17 cellular contexts compared by ENCODE assay signal in the genomic region with DNA sequence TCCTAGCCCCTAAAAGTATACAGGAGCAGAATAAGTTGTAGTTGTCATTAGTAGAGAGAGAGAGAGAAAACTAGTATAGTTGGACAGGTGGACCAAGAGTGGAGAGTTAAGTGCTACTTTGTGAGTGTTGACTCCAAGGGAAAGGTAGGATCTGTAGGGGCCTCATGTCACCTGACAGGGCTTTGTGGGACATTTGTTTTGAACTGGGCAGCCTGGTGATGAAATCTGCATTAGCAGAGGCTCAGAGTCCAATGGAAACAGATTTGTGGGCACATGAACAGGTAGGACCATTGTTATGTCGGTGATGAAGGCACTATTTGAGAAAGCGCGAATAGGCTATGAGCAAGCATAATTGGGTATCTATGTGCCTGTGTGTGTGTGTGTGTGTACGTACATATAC.
"Had no signal": no experiment of that assay in that cellular context is flagged by ENCODE, and none has a peak within 500 bp of the region (broad histone marks: within the 10 kb centered on the region; RNA-seq: fewer than 3 reads in every experiment).

No MANE protein-coding gene starts in this region.

- H3K27ac Mint-ChIP-seq: activated B cell treated with CpG ODN at 0.5 μM for 24 hours; activated CD4-positive, alpha-beta T cell treated with anti-CD3 and anti-CD28 coated beads, Interleukin-2, amount 10 ng/mL, durations not matched to agents 24 days and 14 days; activated CD8-positive, alpha-beta T cell treated with anti-CD3 and anti-CD28 coated beads for 36 hours; activated naive CD8-positive, alpha-beta T cell treated with anti-CD3 and anti-CD28 coated beads, Interleukin-2, amount 50 U/mL, for 24 hours; T-helper 2 cell treated with Interferon-gamma antibody and Interleukin-4, amounts not matched to agents 5 μg/mL and 100 μg/mL, for 36 hours had no signal

- H3K4me3 ChIP-seq: coronary artery, esophagus squamous epithelium, lower lobe of right lung, SK-N-MC, skin epidermis, thyroid gland had no signal

- H3K9me3 Mint-ChIP-seq: activated B cell treated with CpG ODN at 0.5 μM for 24 hours; activated CD8-positive, alpha-beta T cell treated with anti-CD3 and anti-CD28 coated beads for 36 hours; activated naive CD8-positive, alpha-beta T cell treated with anti-CD3 and anti-CD28 coated beads, Interleukin-2, amount 50 U/mL, for 24 hours; activated T-cell treated with anti-CD3 and anti-CD28 coated beads, Interleukin-2, amount 50 U/mL, for 4 hours; central memory CD8-positive, alpha-beta T cell; nephron; T-helper 2 cell treated with Interferon-gamma antibody and Interleukin-4, amounts not matched to agents 5 μg/mL and 100 μg/mL, for 36 hours had no signal

- H3K27me3 Mint-ChIP-seq: activated B cell treated with CpG ODN at 0.5 μM for 24 hours; activated CD4-positive, alpha-beta T cell treated with anti-CD3 and anti-CD28 coated beads, Interleukin-2, amount 10 ng/mL, durations not matched to agents 24 days and 14 days; activated CD8-positive, alpha-beta T cell treated with anti-CD3 and anti-CD28 coated beads for 36 hours; activated naive CD4-positive, alpha-beta T cell treated with anti-CD3 and anti-CD28 coated beads, Interleukin-2, amount 10 ng/mL, durations not matched to agents 7 days and 5 days; activated naive CD8-positive, alpha-beta T cell treated with anti-CD3 and anti-CD28 coated beads, Interleukin-2, amount 50 U/mL, for 24 hours; central memory CD8-positive, alpha-beta T cell had no signal

- H3K4me1 Mint-ChIP-seq: activated CD4-positive, alpha-beta T cell treated with anti-CD3 and anti-CD28 coated beads, Interleukin-2, amount 10 ng/mL, durations not matched to agents 24 days and 14 days; activated naive CD4-positive, alpha-beta T cell treated with anti-CD3 and anti-CD28 coated beads, Interleukin-2, amount 10 ng/mL, durations not matched to agents 7 days and 5 days; activated naive CD8-positive, alpha-beta T cell treated with anti-CD3 and anti-CD28 coated beads, Interleukin-2, amount 50 U/mL, for 24 hours; central memory CD8-positive, alpha-beta T cell had no signal

- H3K9me3 ChIP-seq: esophagus squamous epithelium, lower lobe of right lung, thyroid gland had no signal

- H3K27ac ChIP-seq: coronary artery, lower lobe of right lung, SK-N-MC, thyroid gland had no signal

- H3K27me3 ChIP-seq: esophagus squamous epithelium, thyroid gland had no signal

- H3K4me1 ChIP-seq: lower lobe of right lung, thyroid gland had no signal

- ATAC-seq: activated CD8-positive, alpha-beta T cell treated with anti-CD3 and anti-CD28 coated beads for 36 hours; activated naive CD8-positive, alpha-beta T cell treated with anti-CD3 and anti-CD28 coated beads, Interleukin-2, amount 50 U/mL, for 24 hours; activated T-cell treated with anti-CD3 and anti-CD28 coated beads, Interleukin-2, amount 50 U/mL, for 4 hours; left colon had no signal

- H3K4me3 Mint-ChIP-seq: activated B cell treated with CpG ODN at 0.5 μM for 24 hours; activated CD4-positive, alpha-beta T cell treated with anti-CD3 and anti-CD28 coated beads, Interleukin-2, amount 10 ng/mL, durations not matched to agents 24 days and 14 days; activated CD8-positive, alpha-beta T cell treated with anti-CD3 and anti-CD28 coated beads for 36 hours; activated naive CD4-positive, alpha-beta T cell treated with anti-CD3 and anti-CD28 coated beads, Interleukin-2, amount 10 ng/mL, durations not matched to agents 7 days and 5 days; activated naive CD8-positive, alpha-beta T cell treated with anti-CD3 and anti-CD28 coated beads, Interleukin-2, amount 50 U/mL, for 24 hours; activated T-cell treated with anti-CD3 and anti-CD28 coated beads, Interleukin-2, amount 50 U/mL, for 4 hours; central memory CD8-positive, alpha-beta T cell; T-helper 2 cell treated with Interferon-gamma antibody and Interleukin-4, amounts not matched to agents 5 μg/mL and 100 μg/mL, for 36 hours had no signal

- DNase-seq: activated B cell treated with CpG ODN at 0.5 μM for 24 hours; activated CD4-positive, alpha-beta T cell treated with anti-CD3 and anti-CD28 coated beads, Interleukin-2, amount 10 ng/mL, durations not matched to agents 24 days and 14 days; activated CD8-positive, alpha-beta T cell treated with anti-CD3 and anti-CD28 coated beads for 36 hours; activated naive CD4-positive, alpha-beta T cell treated with anti-CD3 and anti-CD28 coated beads, Interleukin-2, amount 10 ng/mL, durations not matched to agents 7 days and 5 days; activated naive CD8-positive, alpha-beta T cell treated with anti-CD3 and anti-CD28 coated beads, Interleukin-2, amount 50 U/mL, for 24 hours; activated T-cell treated with anti-CD3 and anti-CD28 coated beads, Interleukin-2, amount 50 U/mL, for 4 hours; effector CD4-positive, alpha-beta T cell; esophagus squamous epithelium; lower lobe of right lung; thyroid gland had no signal
